Comparison of ENCODE assay signal across 1 cellular context in genomic region chr15:91950054-91950453, GRCh38.
TF ChIP-seq lines count a peak whose summit lies in the region.

No MANE protein-coding gene starts in this region.

TF ChIP-seq in WTC11, 78 proteins besides CTCF, POLR2A, EP300 and RAD21 (continued from another document):
- no peak for TF ChIP-seq ERG (CRISPR knock-in tag; IDR thresholded peaks at IDR 0.05)
- TF ChIP-seq NFE2L1 (CRISPR knock-in tag; IDR thresholded peaks at IDR 0.05): no peak
- no peak for TF ChIP-seq ATF3 (CRISPR knock-in tag; conservative IDR thresholded peaks at IDR 0.05)
- TF ChIP-seq USF2 (CRISPR knock-in tag; IDR thresholded peaks at IDR 0.05): no peak
- no peak for TF ChIP-seq NFYB (CRISPR knock-in tag; conservative IDR thresholded peaks at IDR 0.05; ENCODE audit: low read depth)
- TF ChIP-seq JAZF1 (CRISPR knock-in tag; IDR thresholded peaks at IDR 0.05): no peak
- TF ChIP-seq, protein P1, sequence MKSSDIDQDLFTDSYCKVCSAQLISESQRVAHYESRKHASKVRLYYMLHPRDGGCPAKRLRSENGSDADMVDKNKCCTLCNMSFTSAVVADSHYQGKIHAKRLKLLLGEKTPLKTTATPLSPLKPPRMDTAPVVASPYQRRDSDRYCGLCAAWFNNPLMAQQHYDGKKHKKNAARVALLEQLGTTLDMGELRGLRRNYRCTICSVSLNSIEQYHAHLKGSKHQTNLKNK (CRISPR knock-in tag; IDR thresholded peaks at IDR 0.05): no peak
- no peak for TF ChIP-seq PRRX2 (CRISPR knock-in tag; IDR thresholded peaks at IDR 0.05)
- TF ChIP-seq SP1 (CRISPR knock-in tag; conservative IDR thresholded peaks at IDR 0.05): no peak
- TF ChIP-seq, protein P2, sequence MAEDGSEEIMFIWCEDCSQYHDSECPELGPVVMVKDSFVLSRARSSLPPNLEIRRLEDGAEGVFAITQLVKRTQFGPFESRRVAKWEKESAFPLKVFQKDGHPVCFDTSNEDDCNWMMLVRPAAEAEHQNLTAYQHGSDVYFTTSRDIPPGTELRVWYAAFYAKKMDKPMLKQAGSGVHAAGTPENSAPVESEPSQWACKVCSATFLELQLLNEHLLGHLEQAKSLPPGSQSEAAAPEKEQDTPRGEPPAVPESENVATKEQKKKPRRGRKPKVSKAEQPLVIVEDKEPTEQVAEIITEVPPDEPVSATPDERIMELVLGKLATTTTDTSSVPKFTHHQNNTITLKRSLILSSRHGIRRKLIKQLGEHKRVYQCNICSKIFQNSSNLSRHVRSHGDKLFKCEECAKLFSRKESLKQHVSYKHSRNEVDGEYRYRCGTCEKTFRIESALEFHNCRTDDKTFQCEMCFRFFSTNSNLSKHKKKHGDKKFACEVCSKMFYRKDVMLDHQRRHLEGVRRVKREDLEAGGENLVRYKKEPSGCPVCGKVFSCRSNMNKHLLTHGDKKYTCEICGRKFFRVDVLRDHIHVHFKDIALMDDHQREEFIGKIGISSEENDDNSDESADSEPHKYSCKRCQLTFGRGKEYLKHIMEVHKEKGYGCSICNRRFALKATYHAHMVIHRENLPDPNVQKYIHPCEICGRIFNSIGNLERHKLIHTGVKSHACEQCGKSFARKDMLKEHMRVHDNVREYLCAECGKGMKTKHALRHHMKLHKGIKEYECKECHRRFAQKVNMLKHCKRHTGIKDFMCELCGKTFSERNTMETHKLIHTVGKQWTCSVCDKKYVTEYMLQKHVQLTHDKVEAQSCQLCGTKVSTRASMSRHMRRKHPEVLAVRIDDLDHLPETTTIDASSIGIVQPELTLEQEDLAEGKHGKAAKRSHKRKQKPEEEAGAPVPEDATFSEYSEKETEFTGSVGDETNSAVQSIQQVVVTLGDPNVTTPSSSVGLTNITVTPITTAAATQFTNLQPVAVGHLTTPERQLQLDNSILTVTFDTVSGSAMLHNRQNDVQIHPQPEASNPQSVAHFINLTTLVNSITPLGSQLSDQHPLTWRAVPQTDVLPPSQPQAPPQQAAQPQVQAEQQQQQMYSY (CRISPR knock-in tag; IDR thresholded peaks at IDR 0.05): no peak
